ENCODE assay signal across 18 cellular contexts in the genomic region with DNA sequence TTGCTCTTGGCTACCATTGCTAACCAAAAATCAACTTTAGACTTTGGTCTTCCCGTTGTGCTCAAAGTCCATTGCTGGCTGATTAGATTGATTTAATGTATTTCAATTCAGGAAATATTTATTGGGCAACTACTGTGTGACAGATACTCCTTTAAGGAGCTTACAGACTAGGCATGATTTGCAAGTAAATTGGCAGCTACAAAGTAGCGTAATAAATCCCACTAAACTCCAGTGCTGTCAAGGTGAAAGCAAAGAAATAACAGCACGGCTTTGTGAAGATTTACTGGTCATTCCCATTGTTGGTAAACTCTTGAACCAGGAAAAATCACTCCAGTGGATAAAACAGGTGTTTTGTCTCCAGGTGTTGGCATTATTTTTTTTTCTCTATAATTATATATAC.
A peak's percentile ranks its signal among the peaks of the same experiment; 100 is the strongest.
DNase-seq lines count a peak whose midpoint lies in the region; ATAC-seq and TF ChIP-seq lines count a peak whose summit lies in the region.
"Had no signal": no experiment of that assay in that cellular context is flagged by ENCODE, and none has a peak within 500 bp of the region (broad histone marks: within the 10 kb centered on the region; RNA-seq: fewer than 3 reads in every experiment).

No MANE protein-coding gene starts in this region.

- H3K4me2 ChIP-seq in neural progenitor cell = peak overlapping the region; percentile 34
- H3K4me2 ChIP-seq: GM23338 had no signal

- POLR2A ChIA-PET in HEK293T (lab: Yijun Ruan, JAX) = no interaction called here

- peaks cover 7% of the 10 kb centered on the region for H3K9me3 Mint-ChIP-seq in neural progenitor cell
- no peaks in the 10 kb centered on the region for H3K9me3 Mint-ChIP-seq in stimulated activated memory B cell treated with anti-CD40 and anti-IgM and Interleukin-4, amounts not matched to agents 10 μg/mL and 1 μg/mL and 100 μg/mL, for 72 hours
- H3K9me3 Mint-ChIP-seq: CD4-positive, alpha-beta T cell; GM23338 had no signal

- H3K36me3 ChIP-seq in HAP-1 (replicated peaks) (no peaks in the 10 kb centered on the region), neural progenitor cell (no peaks in the 10 kb centered on the region), WERI-Rb-1 (no peaks in the 10 kb centered on the region)

- no peak overlapping the region for H3K9ac ChIP-seq in neural progenitor cell

- in situ Hi-C loops in HAP-1 (cut with MboI; ENCODE audit: low sequenced_read_pairs) = no loop called here

- peaks cover 2% of the 10 kb centered on the region for H3K27me3 Mint-ChIP-seq in neural progenitor cell (ENCODE audit: insufficient read depth, low read depth)
- H3K27me3 Mint-ChIP-seq in stimulated activated memory B cell treated with anti-CD40 and anti-IgM and Interleukin-4, amounts not matched to agents 10 μg/mL and 1 μg/mL and 100 μg/mL, for 72 hours = no peaks in the 10 kb centered on the region
- H3K27me3 Mint-ChIP-seq: B cell; CD4-positive, alpha-beta T cell; IgD-negative memory B cell had no signal

- no peak overlapping the region for H3K27ac Mint-ChIP-seq in neural progenitor cell
- no peak overlapping the region for H3K27ac Mint-ChIP-seq in stimulated activated memory B cell treated with anti-CD40 and anti-IgM and Interleukin-4, amounts not matched to agents 10 μg/mL and 1 μg/mL and 100 μg/mL, for 72 hours
- H3K27ac Mint-ChIP-seq: B cell; CD4-positive, alpha-beta T cell; GM23338; IgD-negative memory B cell had no signal

- no peak overlapping the region for H3K4me3 ChIP-seq in HAP-1
- no peak overlapping the region for H3K4me3 ChIP-seq in neural progenitor cell
- H3K4me3 ChIP-seq in WERI-Rb-1 (ENCODE audit: low read depth, low read length) = no peak overlapping the region
- H3K4me3 ChIP-seq: GM23338 had no signal

- H3K27ac ChIP-seq in caudate nucleus (ENCODE audit: low read depth, low read length) (peak overlapping the region; percentile 24), neural progenitor cell (no peak overlapping the region), WERI-Rb-1 (no peak overlapping the region)

- no peaks in the 10 kb centered on the region for H4K20me1 ChIP-seq in neural progenitor cell (ENCODE audit: low read depth)

- no peak overlapping the region for H3K4me3 Mint-ChIP-seq in neural progenitor cell
- H3K4me3 Mint-ChIP-seq in stimulated activated memory B cell treated with anti-CD40 and anti-IgM and Interleukin-4, amounts not matched to agents 10 μg/mL and 1 μg/mL and 100 μg/mL, for 72 hours = no peak overlapping the region
- H3K4me3 Mint-ChIP-seq: B cell; CD4-positive, alpha-beta T cell; GM23338; IgD-negative memory B cell had no signal

- H3K4me1 ChIP-seq in HAP-1 (peaks cover 32% of the 10 kb centered on the region), neural progenitor cell (peaks cover 14% of the 10 kb centered on the region)

- TF ChIP-seq CTCF in neural progenitor cell (IDR thresholded peaks at IDR 0.05) = no peak
- TF ChIP-seq CTCF in omental fat pad (IDR thresholded peaks at IDR 0.05) = no peak
- TF ChIP-seq CTCF in WERI-Rb-1 (IDR thresholded peaks at IDR 0.05; ENCODE audit: low read depth, low read length) = no peak

- H3K9me3 ChIP-seq in HAP-1 (no peaks in the 10 kb centered on the region), neural progenitor cell (ENCODE audit: low read depth) (no peaks in the 10 kb centered on the region), WERI-Rb-1 (ENCODE audit: severe bottlenecking) (no peaks in the 10 kb centered on the region)

- DNase-seq in HAP-1 (ENCODE audit: low spot score in 2 of 2) (peak; percentile 38 to 92), HEK293T (ENCODE audit: extremely low spot score) (no peak), caudate nucleus (lab: John Stamatoyannopoulos, UW) (no peak), neural progenitor cell (ENCODE audit: low spot score) (no peak), omental fat pad (ENCODE audit: low spot score) (no peak), WERI-Rb-1 (no peak), KG1 (lab: John Stamatoyannopoulos, UW) (no peak)
- DNase-seq: C1 segment of cervical spinal cord; Calu3; CD4-positive, alpha-beta T cell; DMS153; DMS79 treated with DMSO at 0.1 percent for 48 hours; EL; H7 had no signal

- no peaks in the 10 kb centered on the region for H3K79me2 ChIP-seq in neural progenitor cell (ENCODE audit: low read depth)

- CTCF ChIA-PET in HEK293T (lab: Yijun Ruan, JAX) = no interaction called here

- H3K27me3 ChIP-seq in HAP-1 (ENCODE audit: low read depth) (no peaks in the 10 kb centered on the region), neural progenitor cell (no peaks in the 10 kb centered on the region), WERI-Rb-1 (ENCODE audit: insufficient read depth, low read depth, severe bottlenecking) (no peaks in the 10 kb centered on the region)

- no peak overlapping the region for H2AFZ ChIP-seq in neural progenitor cell (replicated peaks)

- no peaks in the 10 kb centered on the region for H3K4me1 Mint-ChIP-seq in neural progenitor cell
- peaks cover under 1% of the 10 kb centered on the region for H3K4me1 Mint-ChIP-seq in stimulated activated memory B cell treated with anti-CD40 and anti-IgM and Interleukin-4, amounts not matched to agents 10 μg/mL and 1 μg/mL and 100 μg/mL, for 72 hours
- H3K4me1 Mint-ChIP-seq: B cell had no signal

- H3F3A ChIP-seq in neural progenitor cell (ENCODE audit: low read depth) = no peaks in the 10 kb centered on the region

- ATAC-seq in omental fat pad (ENCODE audit: low FRiP score) = no peak
- ATAC-seq in stimulated activated memory B cell treated with anti-CD40 and anti-IgM and Interleukin-4, amounts not matched to agents 10 μg/mL and 1 μg/mL and 100 μg/mL, for 72 hours = no peak
- ATAC-seq: GM23338 had no signal

- H3K36me3 Mint-ChIP-seq in neural progenitor cell = no peaks in the 10 kb centered on the region
- H3K36me3 Mint-ChIP-seq in stimulated activated memory B cell treated with anti-CD40 and anti-IgM and Interleukin-4, amounts not matched to agents 10 μg/mL and 1 μg/mL and 100 μg/mL, for 72 hours = no peaks in the 10 kb centered on the region
- H3K36me3 Mint-ChIP-seq: IgD-negative memory B cell had no signal

TF ChIP-seq in HEK293T, 16 proteins besides CTCF, POLR2A, EP300 and RAD21:
- no peak for TF ChIP-seq LEF1 (IDR thresholded peaks at IDR 0.05; ENCODE audit: borderline replicate concordance)
- TF ChIP-seq, protein P1, sequence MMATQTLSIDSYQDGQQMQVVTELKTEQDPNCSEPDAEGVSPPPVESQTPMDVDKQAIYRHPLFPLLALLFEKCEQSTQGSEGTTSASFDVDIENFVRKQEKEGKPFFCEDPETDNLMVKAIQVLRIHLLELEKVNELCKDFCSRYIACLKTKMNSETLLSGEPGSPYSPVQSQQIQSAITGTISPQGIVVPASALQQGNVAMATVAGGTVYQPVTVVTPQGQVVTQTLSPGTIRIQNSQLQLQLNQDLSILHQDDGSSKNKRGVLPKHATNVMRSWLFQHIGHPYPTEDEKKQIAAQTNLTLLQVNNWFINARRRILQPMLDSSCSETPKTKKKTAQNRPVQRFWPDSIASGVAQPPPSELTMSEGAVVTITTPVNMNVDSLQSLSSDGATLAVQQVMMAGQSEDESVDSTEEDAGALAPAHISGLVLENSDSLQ (IDR thresholded peaks at IDR 0.05) = peak; percentile 46; the same call in 1 of the 2 replicates
TF ChIP-seq in HEK293T: peak in this region for 1.

Comparison
In these comparisons a context has a peak if more than half of its experiments do, and no peak if none do; other contexts are left out.
1. DNase-seq: peak in HAP-1 (2 of 2); none in HEK293T (single experiment), caudate nucleus (0 of 61), neural progenitor cell (single experiment), omental fat pad (single experiment), WERI-Rb-1 (single experiment) and KG1 (single experiment).